ENCODE assay signal across 8 cellular contexts in genomic region chrX:68828740-68829593, GRCh38. TPM values are rescaled to one million over a fixed set of nuclear protein-coding genes. Genes with fewer than 3 reads are reported as not detected.
A peak's percentile ranks its signal among the peaks of the same experiment; 100 is the strongest.
DNase-seq lines count a peak whose midpoint lies in the region; ATAC-seq, FAIRE-seq and TF ChIP-seq lines count a peak whose summit lies in the region.

TSS of gene EFNB1 (plus strand) at chrX:68829021. CDS start at chrX:68829777, 756 bp downstream.

- no peaks in the 10 kb centered on the region for H3K36me3 ChIP-seq in OCI-LY1 (ENCODE audit: insufficient read depth, low read length)

- H3K9me3 ChIP-seq in OCI-LY1 (ENCODE audit: low read length) (no peaks in the 10 kb centered on the region), mononuclear cell (ENCODE audit: low read depth, low read length) (no peaks in the 10 kb centered on the region)

- peak within 1 kb of the TSS; percentile 74 for H3K4me3 ChIP-seq in OCI-LY1 (ENCODE audit: low read depth, low read length, poor library complexity, severe bottlenecking)
- peak within 1 kb of the TSS; percentile 59 for H3K4me3 ChIP-seq in mononuclear cell (ENCODE audit: low read length)

- no peak for TF ChIP-seq CTCF in OCI-LY1 (IDR thresholded peaks at IDR 0.05; ENCODE audit: low read length)

- peak; percentile 95 for ATAC-seq in GM21381 (IDR thresholded peaks at IDR 0.05; ENCODE audit: unreplicated experiment)

- 0 out of 2 replicates have a peak within 1 kb of the TSS, but pooled peaks have one; percentile 34 for H2AFZ ChIP-seq in OCI-LY1 (ENCODE audit: low read length)

- FAIRE-seq in HTR-8/SVneo (lab: Jason Lieb, UNC), result no peak

- H3K27me3 ChIP-seq in OCI-LY1 (ENCODE audit: insufficient read depth, low read length) (no peaks in the 10 kb centered on the region), mononuclear cell (ENCODE audit: insufficient read depth, low read length) (no peaks in the 10 kb centered on the region)

- H3K9me2 ChIP-seq in OCI-LY1 (ENCODE audit: low read depth, low read length), result no peaks in the 10 kb centered on the region

- no peaks in the 10 kb centered on the region for H3F3A ChIP-seq in OCI-LY1 (ENCODE audit: insufficient read depth, low read length)

- H3K4me1 ChIP-seq in OCI-LY1 (ENCODE audit: insufficient read depth, low read length, severe bottlenecking), result peaks cover 20% of the 10 kb centered on the region
- H3K4me1 ChIP-seq in mononuclear cell (ENCODE audit: insufficient read depth, low read length), result peaks cover 23% of the 10 kb centered on the region

- in situ Hi-C loops in Caki2 (cut with HindIII; ENCODE audit: low pct_unique_long_range_greater_than_20kb, low sequenced_read_pairs), result no loop called here

- peak within 1 kb of the TSS; percentile 75 for H3K9ac ChIP-seq in OCI-LY1 (ENCODE audit: low read length)

- no peaks in the 10 kb centered on the region for H3K79me2 ChIP-seq in OCI-LY1 (ENCODE audit: insufficient read depth, low read length)

- DNase-seq in Caki2 (ENCODE audit: low read depth), result peak; percentile 88
- peak; percentile 63 for DNase-seq in HTR-8/SVneo (ENCODE audit: insufficient read length, low spot score)
- peak; percentile 73 for DNase-seq in activated T-cell treated with anti-CD3 and anti-CD28 coated beads for 24 hours (ENCODE audit: low read depth)
- peak; percentile 78 for DNase-seq in epidermal melanocyte (ENCODE audit: insufficient read length, low spot score)
- DNase-seq in stimulated activated CD8-positive, alpha-beta memory T cell treated with anti-CD3 and anti-CD28 coated beads, Interleukin-2, amount 100 ng/mL, for 48 hours (ENCODE audit: low read depth in 2 of 2), result peak; percentile 66 to 68

- no peak within 1 kb of the TSS for H3K27ac ChIP-seq in OCI-LY1 (ENCODE audit: low read depth, low read length, poor library complexity, severe bottlenecking)

- peak within 1 kb of the TSS; percentile 76 for H3K4me2 ChIP-seq in OCI-LY1 (ENCODE audit: low read length)

- H4K20me1 ChIP-seq in OCI-LY1 (ENCODE audit: insufficient read depth, low read length), result no peaks in the 10 kb centered on the region

RNA-seq across cellular contexts. Expression of gene EFNB1, which starts in this region (rescaled TPM):
- total RNA-seq in Caki2 (2014; rRNA removed; shearing (Covaris generic); ENCODE audit: low replicate concordance), result 0.81 and 2.2 TPM in 2 replicates
- total RNA-seq in mononuclear cell, result 4.6 TPM
